In genomic region chr12:106646472-106646871, GRCh38 we compare ENCODE assay signal across 12 cellular contexts.
A peak's percentile ranks its signal among the peaks of the same experiment; 100 is the strongest.
DNase-seq lines count a peak whose midpoint lies in the region; TF ChIP-seq lines count a peak whose summit lies in the region.
"Had no signal": no experiment of that assay in that cellular context is flagged by ENCODE, and none has a peak within 500 bp of the region (broad histone marks: within the 10 kb centered on the region; RNA-seq: fewer than 3 reads in every experiment).

No MANE protein-coding gene starts in this region.

- in situ Hi-C loops in GM13976 (cut with MboI; ENCODE audit: low sequenced_read_pairs, unreplicated experiment) = no loop called here

- TF ChIP-seq CTCF in GM13976 (IDR thresholded peaks at IDR 0.05; ENCODE audit: borderline replicate concordance, control extremely low read depth, extremely low read depth, insufficient read depth, missing control alignments) = no peak

- DNase-seq in DMS53 (lab: John Stamatoyannopoulos, UW) (peak; percentile 31), DMS53 treated with DMSO at 0.1 percent for 48 hours (lab: John Stamatoyannopoulos, UW; ENCODE audit: unreplicated experiment) (no peak), caudate nucleus (lab: John Stamatoyannopoulos, UW) (peak in 9 of 61 donors; percentile 11 to 53 (median 19)), kidney tubule cell (ENCODE audit: low spot score) (peak; percentile 14), globus pallidus (ENCODE audit: low spot score) (no peak), GM13976 (ENCODE audit: low spot score) (no peak), AG08396 (ENCODE audit: low spot score) (no peak)
- DNase-seq: AML-193; Caco-2; CD8-positive, alpha-beta memory T cell; GOT3 had no signal

- H3K27ac ChIP-seq in caudate nucleus (ENCODE audit: low read depth, low read length) = peak overlapping the region; percentile 20
- H3K27ac ChIP-seq: BLaER1 had no signal

Comparison
In these comparisons a context has a peak if more than half of its experiments do, and no peak if none do; other contexts are left out.
1. DNase-seq: peak in DMS53 (single experiment) and kidney tubule cell (single experiment); none in DMS53 treated with DMSO at 0.1 percent for 48 hours (single experiment), globus pallidus (single experiment), GM13976 (single experiment) and AG08396 (single experiment).